8 cellular contexts compared by ENCODE assay signal in the genomic region with DNA sequence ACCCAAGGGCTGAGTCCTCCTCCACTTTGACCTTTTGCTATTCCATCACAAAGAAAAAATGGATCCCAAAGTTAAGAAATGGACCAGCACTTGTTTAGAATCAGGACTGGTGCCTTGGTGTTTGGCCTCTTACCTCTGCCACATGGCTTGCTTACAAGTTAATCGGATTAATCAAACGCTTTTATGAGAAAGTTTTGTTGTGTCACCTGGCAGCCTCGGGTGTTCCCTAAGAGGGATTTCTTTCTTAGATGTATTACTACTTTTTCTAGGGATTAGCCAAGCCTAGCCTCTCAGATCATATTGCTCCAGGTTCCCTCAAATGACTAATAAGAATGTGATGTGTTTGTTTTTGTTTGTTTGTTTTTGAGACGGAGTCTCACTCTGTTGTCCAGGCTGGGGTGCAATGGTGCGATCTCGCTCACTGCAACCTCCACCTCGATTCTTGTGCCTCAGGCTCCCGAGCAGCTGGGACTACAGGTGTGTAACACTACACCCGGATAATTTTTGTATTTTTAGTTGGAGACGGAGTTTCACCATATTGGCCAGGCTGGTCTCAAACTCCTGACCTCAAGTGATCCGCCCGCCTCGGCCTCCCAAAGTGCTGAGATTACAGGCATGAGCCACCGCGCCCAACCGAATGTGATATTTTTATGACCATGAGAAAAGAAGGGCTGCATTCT. TPM values are rescaled to one million over a fixed set of nuclear protein-coding genes. Genes with fewer than 3 reads are reported as not detected.
DNase-seq lines count a peak whose midpoint lies in the region; TF ChIP-seq lines count a peak whose summit lies in the region.
"Had no signal": no experiment of that assay in that cellular context is flagged by ENCODE, and none has a peak within 500 bp of the region (broad histone marks: within the 10 kb centered on the region; RNA-seq: fewer than 3 reads in every experiment).

No MANE protein-coding gene starts in this region.

- no peak for TF ChIP-seq POLR2A in spleen (IDR thresholded peaks at IDR 0.05)

- TF ChIP-seq CTCF in spleen (IDR thresholded peaks at IDR 0.05 in 8 of 11, conservative IDR thresholded peaks at IDR 0.05 in 3 of 11), result no peak

- H3K27me3 Mint-ChIP-seq in activated CD4-positive, alpha-beta memory T cell treated with anti-CD3 and anti-CD28 coated beads, Interleukin-2, amount 10 ng/mL, durations not matched to agents 7 days and 5 days, result no peaks in the 10 kb centered on the region

- H3K4me1 Mint-ChIP-seq in activated CD4-positive, alpha-beta memory T cell treated with anti-CD3 and anti-CD28 coated beads, Interleukin-2, amount 10 ng/mL, durations not matched to agents 7 days and 5 days, result peaks cover 60% of the 10 kb centered on the region

- H3K4me3 Mint-ChIP-seq in activated CD4-positive, alpha-beta memory T cell treated with anti-CD3 and anti-CD28 coated beads, Interleukin-2, amount 10 ng/mL, durations not matched to agents 7 days and 5 days, result peak overlapping the region; percentile 94

- H3K9me3 Mint-ChIP-seq in activated CD4-positive, alpha-beta memory T cell treated with anti-CD3 and anti-CD28 coated beads, Interleukin-2, amount 10 ng/mL, durations not matched to agents 7 days and 5 days, result no peaks in the 10 kb centered on the region

- no CpG with 5 or more reads among the region's 16 CpGs for WGBS in iPS DF 6.9 (ENCODE audit: insufficient coverage, insufficient read length)
- WGBS in spleen, 5 donors, result 76 to 81% (median 77%) methylated on average over 16 of the region's 16 CpGs

- peak overlapping the region; percentile 98 for H3K27ac Mint-ChIP-seq in activated CD4-positive, alpha-beta memory T cell treated with anti-CD3 and anti-CD28 coated beads, Interleukin-2, amount 10 ng/mL, durations not matched to agents 7 days and 5 days

- H3K4me1 ChIP-seq in iPS DF 6.9 (ENCODE audit: control insufficient read depth, insufficient read depth, low read length) (no peaks in the 10 kb centered on the region), spleen (peaks cover 11 to 71% (median 39%) of the 10 kb centered on the region in 6 donors)

- H3K9me3 ChIP-seq in iPS DF 6.9 (ENCODE audit: control insufficient read depth, insufficient read depth, low read length) (no peaks in the 10 kb centered on the region), spleen (no peaks in the 10 kb centered on the region)

- H3K27me3 ChIP-seq in iPS DF 6.9 (ENCODE audit: control insufficient read depth, insufficient read depth, low read length) (no peaks in the 10 kb centered on the region), spleen (replicated peaks in 1 of 7) (no peaks in the 10 kb centered on the region)

- H3K4me3 ChIP-seq in iPS DF 6.9 (ENCODE audit: low read length) (peak overlapping the region; percentile 97; the same call in 1 of the 2 replicates), spleen (peak overlapping the region; percentile 71 to 87 (median 84))

- intact Hi-C loops in spleen (cut with DNase I; ENCODE audit: low total_unique reads), result loop anchor here (10.0 kb wide), 1 partner anchor 94 kb away; a partner anchor contains a TSS
- intact Hi-C loops in head of caudate nucleus (cut with DNase I), result loop anchor here (2.0 to 10.0 kb wide), 2 partner anchors 14 to 224 kb away; no protein-coding TSS in a partner anchor

- no peaks in the 10 kb centered on the region; the same call in 1 of the 2 replicates for H3K36me3 ChIP-seq in iPS DF 6.9 (ENCODE audit: control insufficient read depth, insufficient read depth, low read length)
- H3K36me3 ChIP-seq in spleen, result peaks cover 0 to 31% (median 3%) of the 10 kb centered on the region in 6 donors

- POLR2A ChIA-PET in activated CD4-positive, alpha-beta memory T cell treated with anti-CD3 and anti-CD28 coated beads, Interleukin-2, amount 10 ng/mL, durations not matched to agents 7 days and 5 days (lab: Charles Lee), result interaction anchor here (1.1 to 3.7 kb wide), 17 partner anchors 10 to 1354 kb away, joined by 3 to 52 read pairs (median 8); a partner anchor contains a TSS

- CTCF ChIA-PET in activated CD4-positive, alpha-beta memory T cell treated with anti-CD3 and anti-CD28 coated beads, Interleukin-2, amount 10 ng/mL, durations not matched to agents 7 days and 5 days (lab: Charles Lee), result interaction anchor here (0.6 to 3.4 kb wide), 7 partner anchors 9 to 351 kb away, joined by 3 to 19 read pairs (median 4); no protein-coding TSS in a partner anchor

- DNase-seq in HT-29 (ENCODE audit: low spot score) (peak; percentile 41), iPS DF 6.9 (ENCODE audit: low read depth, low spot score) (no peak), spleen (no peak), head of caudate nucleus (no peak), H4 (ENCODE audit: low spot score) (no peak)
- DNase-seq in activated CD4-positive, alpha-beta memory T cell treated with anti-CD3 and anti-CD28 coated beads, Interleukin-2, amount 10 ng/mL, durations not matched to agents 7 days and 5 days, result no peak
- no peak for DNase-seq in stimulated activated naive CD4-positive, alpha-beta T cell (lab: John Stamatoyannopoulos, UW)

- no peak overlapping the region for H3K27ac ChIP-seq in iPS DF 6.9 (ENCODE audit: low read length)
- H3K27ac ChIP-seq in spleen, result peak overlapping the region; percentile 91 to 98 (median 96)

- H3K36me3 Mint-ChIP-seq in activated CD4-positive, alpha-beta memory T cell treated with anti-CD3 and anti-CD28 coated beads, Interleukin-2, amount 10 ng/mL, durations not matched to agents 7 days and 5 days (ENCODE audit: low read depth), result peaks cover 44% of the 10 kb centered on the region

RNA-seq across cellular contexts. Expression of a gene that starts 0.9 kb away (rescaled TPM):
- total RNA-seq in HT-29 (2014; rRNA removed; shearing (Covaris generic)), result 23.6 and 26.3 TPM in 2 replicates
- 100 to 1,000 TPM; 108 to 109 TPM for total RNA-seq in activated CD4-positive, alpha-beta memory T cell treated with anti-CD3 and anti-CD28 coated beads, Interleukin-2, amount 10 ng/mL, durations not matched to agents 7 days and 5 days
- 10 to 100 TPM; 47.2 to 68.4 (median 58.2) TPM for total RNA-seq in spleen
- polyA plus RNA-seq in spleen, result 10 to 100 TPM; 33.3 to 52.0 (median 51.4) TPM
- 88.8 and 104 TPM in 2 replicates for total RNA-seq in H4 (2014; rRNA removed; shearing (Covaris generic))

RNA-seq across cellular contexts. Expression of a gene that starts 39.0 kb away (rescaled TPM):
- total RNA-seq in HT-29 (2014; rRNA removed; shearing (Covaris generic)), result not detected in 2 replicates
- total RNA-seq in activated CD4-positive, alpha-beta memory T cell treated with anti-CD3 and anti-CD28 coated beads, Interleukin-2, amount 10 ng/mL, durations not matched to agents 7 days and 5 days, result not detected
- 1 to 10 TPM in 1 of 7 donors, under 1 TPM in 6; 0.23 to 1.1 (median 0.32) TPM for total RNA-seq in spleen
- polyA plus RNA-seq in spleen, result under 1 TPM; 0.33 to 0.58 (median 0.39) TPM
- not detected in 2 replicates for total RNA-seq in H4 (2014; rRNA removed; shearing (Covaris generic))
- total RNA-seq: T-helper 2 cell treated with Interferon-gamma antibody and Interleukin-4, amounts not matched to agents 100 ng/mL and 5 ng/mL, for 36 hours had no signal

RNA-seq across cellular contexts. Expression of a gene that starts 57.7 kb away (rescaled TPM):
- total RNA-seq in HT-29 (2014; rRNA removed; shearing (Covaris generic)), result 27.0 and 32.2 TPM in 2 replicates
- 10 to 100 TPM; 26.3 to 26.8 TPM for total RNA-seq in activated CD4-positive, alpha-beta memory T cell treated with anti-CD3 and anti-CD28 coated beads, Interleukin-2, amount 10 ng/mL, durations not matched to agents 7 days and 5 days
- total RNA-seq in spleen, result 10 to 100 TPM; 14.9 to 21.4 (median 18.6) TPM
- polyA plus RNA-seq in spleen, result 10 to 100 TPM; 20.2 to 26.2 (median 23.9) TPM
- total RNA-seq in H4 (2014; rRNA removed; shearing (Covaris generic)), result 15.0 and 15.2 TPM in 2 replicates
